ENCODE assay signal across 16 cellular contexts in the genomic region with DNA sequence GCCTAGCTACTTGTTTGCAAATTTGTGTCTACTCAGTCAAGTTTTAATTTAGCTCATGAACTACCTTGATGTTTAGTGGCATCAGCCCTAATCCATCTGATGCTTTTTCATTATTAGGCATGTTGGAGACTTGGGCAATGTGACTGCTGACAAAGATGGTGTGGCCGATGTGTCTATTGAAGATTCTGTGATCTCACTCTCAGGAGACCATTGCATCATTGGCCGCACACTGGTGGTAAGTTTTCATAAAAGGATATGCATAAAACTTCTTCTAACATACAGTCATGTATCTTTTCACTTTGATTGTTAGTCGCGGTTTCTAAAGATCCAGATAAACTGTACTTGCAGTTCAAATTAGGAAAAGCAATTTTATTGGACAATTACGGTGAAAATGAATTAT. TPM values are rescaled to one million over a fixed set of nuclear protein-coding genes. Genes with fewer than 3 reads are reported as not detected.
DNase-seq lines count a peak whose midpoint lies in the region; ATAC-seq and TF ChIP-seq lines count a peak whose summit lies in the region.
"Had no signal": no experiment of that assay in that cellular context is flagged by ENCODE, and none has a peak within 500 bp of the region (broad histone marks: within the 10 kb centered on the region; RNA-seq: fewer than 3 reads in every experiment).

No MANE protein-coding gene starts in this region.

- POLR2A ChIA-PET in activated CD4-positive, alpha-beta T cell treated with anti-CD3 and anti-CD28 coated beads for 36 hours (lab: Charles Lee): interaction anchor here (0.6 to 0.7 kb wide), 3 partner anchors 44 to 312 kb away, joined by 3 to 6 read pairs (median 6); no protein-coding TSS in a partner anchor

- H3K36me3 Mint-ChIP-seq in activated CD4-positive, alpha-beta T cell treated with anti-CD3 and anti-CD28 coated beads for 36 hours (ENCODE audit: low read depth): peaks cover 68% of the 10 kb centered on the region
- H3K36me3 Mint-ChIP-seq in HFFc6 (ENCODE audit: low read depth) (peaks cover 45% of the 10 kb centered on the region), nephron progenitor cell (ENCODE audit: low read depth) (peaks cover 68% of the 10 kb centered on the region)
- peaks cover 20% of the 10 kb centered on the region for H3K36me3 Mint-ChIP-seq in activated naive CD8-positive, alpha-beta T cell

- no peak overlapping the region for H3K4me3 Mint-ChIP-seq in activated CD4-positive, alpha-beta T cell treated with anti-CD3 and anti-CD28 coated beads for 36 hours
- H3K4me3 Mint-ChIP-seq in HFFc6 (no peak overlapping the region), nephron progenitor cell (no peak overlapping the region)
- H3K4me3 Mint-ChIP-seq in activated naive CD8-positive, alpha-beta T cell: peak overlapping the region; percentile 54

- peak; percentile 38 for DNase-seq in activated CD4-positive, alpha-beta T cell treated with anti-CD3 and anti-CD28 coated beads for 36 hours
- DNase-seq in activated CD4-positive, alpha-beta T cell treated with anti-CD3 and anti-CD28 coated beads, Interleukin-2, amount 50 U/mL, for 1 hour: no peak
- DNase-seq in HFFc6 (no peak), nephron progenitor cell (no peak), mesenteric fat pad (ENCODE audit: low spot score) (no peak), occipital lobe (lab: John Stamatoyannopoulos, UW) (no peak), left ventricle myocardium superior (no peak)
- DNase-seq: Calu3, dorsolateral prefrontal cortex, GF-D8, hypothalamus, NCI-H1930, NCI-H69, Peyer's patch, SW 1271 had no signal

- H3K4me1 Mint-ChIP-seq in activated CD4-positive, alpha-beta T cell treated with anti-CD3 and anti-CD28 coated beads for 36 hours: peaks cover 81% of the 10 kb centered on the region
- H3K4me1 Mint-ChIP-seq in HFFc6 (ENCODE audit: low read depth): peaks cover 46% of the 10 kb centered on the region
- peaks cover 68% of the 10 kb centered on the region for H3K4me1 Mint-ChIP-seq in activated naive CD8-positive, alpha-beta T cell (ENCODE audit: low read depth)
- peaks cover 81% of the 10 kb centered on the region for H3K4me1 Mint-ChIP-seq in nephron progenitor cell

- peak overlapping the region; percentile 68 for H3K27ac Mint-ChIP-seq in activated CD4-positive, alpha-beta T cell treated with anti-CD3 and anti-CD28 coated beads for 36 hours
- H3K27ac Mint-ChIP-seq in HFFc6 (peak overlapping the region; percentile 45; the same call in 1 of the 2 replicates), nephron progenitor cell (peak overlapping the region; percentile 57)
- H3K27ac Mint-ChIP-seq in activated naive CD8-positive, alpha-beta T cell: peak overlapping the region; percentile 78

- CTCF ChIA-PET in activated CD4-positive, alpha-beta T cell treated with anti-CD3 and anti-CD28 coated beads for 36 hours (lab: Charles Lee): interaction anchor here (0.5 to 0.6 kb wide), 2 partner anchors 165 to 376 kb away, joined by 3 read pairs; no protein-coding TSS in a partner anchor

- H3K27me3 Mint-ChIP-seq in activated CD4-positive, alpha-beta T cell treated with anti-CD3 and anti-CD28 coated beads for 36 hours: no peaks in the 10 kb centered on the region
- H3K27me3 Mint-ChIP-seq in HFFc6 (ENCODE audit: insufficient read depth) (peaks cover 2% of the 10 kb centered on the region; the same call in 1 of the 2 replicates), nephron progenitor cell (ENCODE audit: low read depth, poor library complexity) (no peaks in the 10 kb centered on the region)
- H3K27me3 Mint-ChIP-seq in activated naive CD8-positive, alpha-beta T cell: no peaks in the 10 kb centered on the region

- intact Hi-C loops in activated CD4-positive, alpha-beta T cell treated with anti-CD3 and anti-CD28 coated beads for 36 hours (cut with DNase I, micrococcal nuclease): loop anchor here (5.0 to 10.0 kb wide), 3 partner anchors 45 to 828 kb away; no protein-coding TSS in a partner anchor
- intact Hi-C loops in left ventricle myocardium superior (cut with micrococcal nuclease): no loop called here

- no peak for TF ChIP-seq CTCF in HFFc6 (IDR thresholded peaks at IDR 0.05)
- no peak for TF ChIP-seq CTCF in nephron progenitor cell (IDR thresholded peaks at IDR 0.05)

- H3K9me3 Mint-ChIP-seq in activated CD4-positive, alpha-beta T cell treated with anti-CD3 and anti-CD28 coated beads for 36 hours (ENCODE audit: low read depth): no peaks in the 10 kb centered on the region
- no peaks in the 10 kb centered on the region for H3K9me3 Mint-ChIP-seq in HFFc6
- H3K9me3 Mint-ChIP-seq in activated naive CD8-positive, alpha-beta T cell (ENCODE audit: low read depth): no peaks in the 10 kb centered on the region
- no peaks in the 10 kb centered on the region for H3K9me3 Mint-ChIP-seq in nephron progenitor cell

- ATAC-seq in activated CD4-positive, alpha-beta T cell treated with anti-CD3 and anti-CD28 coated beads for 36 hours: peak; percentile 11
- ATAC-seq in left ventricle myocardium superior: no peak

RNA-seq across cellular contexts. Expression of a gene that starts 7.6 kb away (rescaled TPM):
- 100 to 1,000 TPM; 232 to 284 TPM for total RNA-seq in activated CD4-positive, alpha-beta T cell treated with anti-CD3 and anti-CD28 coated beads for 36 hours
- 100 to 1,000 TPM; 236 to 290 (median 281) TPM for total RNA-seq in HFFc6 (2021; fragmentation: NEBNext Ultra II Directional; extraction: Animal tissue kit (Norgen Biotek cat#: 25700))
- total RNA-seq in mesenteric fat pad (258 TPM), occipital lobe (78.0 TPM), left ventricle myocardium superior (433 TPM)
